Comparison of ENCODE assay signal across 18 cellular contexts in genomic region chr1:197362871-197363270, GRCh38.
DNase-seq lines count a peak whose midpoint lies in the region; ATAC-seq, FAIRE-seq and TF ChIP-seq lines count a peak whose summit lies in the region.
"Had no signal": no experiment of that assay in that cellular context is flagged by ENCODE, and none has a peak within 500 bp of the region (broad histone marks: within the 10 kb centered on the region; RNA-seq: fewer than 3 reads in every experiment).

No MANE protein-coding gene starts in this region.

- in situ Hi-C loops in gastrocnemius medialis (cut with MboI; ENCODE audit: low sequenced_read_pairs in 4 of 4) = loop anchor here in 1 of 4 donors (25.0 kb wide), 1 partner anchor 176 kb away; no protein-coding TSS in a partner anchor

- H3K27me3 Mint-ChIP-seq in natural killer cell treated with Interleukin-12 subunit alpha and Interleukin-12 subunit beta and Interleukin-15 and Interleukin-18, amount 100 ng/mL, for 72 hours = peaks cover 3 to 9% of the 10 kb centered on the region in 2 donors

- FAIRE-seq in frontal cortex (lab: Jason Lieb, UNC) = peak; percentile 24
- FAIRE-seq: GM12892 had no signal

- H3K4me3 Mint-ChIP-seq in natural killer cell treated with Interleukin-12 subunit alpha and Interleukin-12 subunit beta and Interleukin-15 and Interleukin-18, amount 100 ng/mL, for 72 hours = no peak overlapping the region
- H3K4me3 Mint-ChIP-seq: CD4-positive, alpha-beta memory T cell; GM23338; H9 had no signal

- H3K4me1 ChIP-seq in gastrocnemius medialis = no peaks in the 10 kb centered on the region

- H3K27ac ChIP-seq in gastrocnemius medialis = no peak overlapping the region

- no peaks in the 10 kb centered on the region for H3K27me3 ChIP-seq in gastrocnemius medialis

- no peaks in the 10 kb centered on the region for H3K36me3 Mint-ChIP-seq in natural killer cell treated with Interleukin-12 subunit alpha and Interleukin-12 subunit beta and Interleukin-15 and Interleukin-18, amount 100 ng/mL, for 72 hours
- H3K36me3 Mint-ChIP-seq: CD4-positive, alpha-beta memory T cell had no signal

- DNase-seq in frontal cortex (ENCODE audit: low spot score in 2 of 2) (no peak), gastrocnemius medialis (no peak), Right ventricle myocardium inferior (ENCODE audit: missing footprints) (no peak), NCI-H2107 treated with DMSO at 0.1 percent for 48 hours (lab: John Stamatoyannopoulos, UW; ENCODE audit: unreplicated experiment) (no peak)
- DNase-seq in natural killer cell treated with Interleukin-12 subunit alpha and Interleukin-12 subunit beta and Interleukin-15 and Interleukin-18, amount 100 ng/mL, for 72 hours (ENCODE audit: low spot score) = no peak
- DNase-seq: C1 segment of cervical spinal cord; Calu3; CD4-positive, alpha-beta memory T cell; COR-L47; DMS53; DMS79 treated with DMSO at 0.1 percent for 48 hours; GF-D8; H9 had no signal

- no peak overlapping the region for H3K27ac Mint-ChIP-seq in natural killer cell treated with Interleukin-12 subunit alpha and Interleukin-12 subunit beta and Interleukin-15 and Interleukin-18, amount 100 ng/mL, for 72 hours
- H3K27ac Mint-ChIP-seq: GM23338, H9 had no signal

- no peak overlapping the region for H3K4me3 ChIP-seq in gastrocnemius medialis
- H3K4me3 ChIP-seq: GM23338 had no signal

- no peaks in the 10 kb centered on the region for H3K36me3 ChIP-seq in gastrocnemius medialis

- H3K4me1 Mint-ChIP-seq in natural killer cell treated with Interleukin-12 subunit alpha and Interleukin-12 subunit beta and Interleukin-15 and Interleukin-18, amount 100 ng/mL, for 72 hours (ENCODE audit: low read depth in 2 of 2) = no peaks in the 10 kb centered on the region
- H3K4me1 Mint-ChIP-seq: CD4-positive, alpha-beta memory T cell; GM23338 had no signal

- no peak for TF ChIP-seq CTCF in gastrocnemius medialis (IDR thresholded peaks at IDR 0.05 in 4 of 5, conservative IDR thresholded peaks at IDR 0.05 in 1 of 5)

- intact Hi-C loops in gastrocnemius medialis (cut with DNase I; ENCODE audit: low total_unique reads) (no loop called here), Right ventricle myocardium inferior (cut with DNase I) (no loop called here)

- TF ChIP-seq POLR2A in gastrocnemius medialis (IDR thresholded peaks at IDR 0.05) = no peak

- no peaks in the 10 kb centered on the region for H3K9me3 Mint-ChIP-seq in natural killer cell treated with Interleukin-12 subunit alpha and Interleukin-12 subunit beta and Interleukin-15 and Interleukin-18, amount 100 ng/mL, for 72 hours
- H3K9me3 Mint-ChIP-seq: CD4-positive, alpha-beta memory T cell; GM23338; H9 had no signal

- no peaks in the 10 kb centered on the region for H3K9me3 ChIP-seq in gastrocnemius medialis

- ATAC-seq in GM19351 (IDR thresholded peaks at IDR 0.05; ENCODE audit: unreplicated experiment) (peak; percentile 47), HG02610 (IDR thresholded peaks at IDR 0.05; ENCODE audit: unreplicated experiment) (peak; percentile 57), gastrocnemius medialis (no peak), Right ventricle myocardium inferior (no peak)
- ATAC-seq in natural killer cell treated with Interleukin-12 subunit alpha and Interleukin-12 subunit beta and Interleukin-15 and Interleukin-18, amount 100 ng/mL, for 72 hours = no peak
- ATAC-seq: GM23338, HCT116 had no signal

Comparison
In these comparisons a context has a peak if more than half of its experiments do, and no peak if none do; other contexts are left out.
1. ATAC-seq: peak in GM19351 (single experiment) and HG02610 (single experiment); none in natural killer cell treated with Interleukin-12 subunit alpha and Interleukin-12 subunit beta and Interleukin-15 and Interleukin-18, amount 100 ng/mL, for 72 hours (0 of 2), gastrocnemius medialis (0 of 2) and Right ventricle myocardium inferior (single experiment).